Comparison of ENCODE assay signal across 1 cellular context in genomic region chr1:161612322-161613141, GRCh38.
TF ChIP-seq lines count a peak whose summit lies in the region.
"Not testable (repeated sequence)": the region's sequence is repeated elsewhere in the genome, so short reads cannot be mapped to it uniquely, and the experiment has no call there.

No MANE protein-coding gene starts in this region.

TF ChIP-seq in K562, 482 proteins besides CTCF, POLR2A, EP300 and RAD21 (continued from another document and continues in another):
- TF ChIP-seq NBN (IDR thresholded peaks at IDR 0.05; ENCODE audit: low read depth) (peak; percentile 92), ZNF407 (IDR thresholded peaks at IDR 0.05; ENCODE audit: low read depth) (peak; percentile 66; the same call in 1 of the 2 replicates), SMARCA5 (IDR thresholded peaks at IDR 0.05) (0 out of 2 replicates have a peak, but pooled peaks have one; percentile 20), ZBTB5 (IDR thresholded peaks at IDR 0.05) (0 out of 2 replicates have a peak, but pooled peaks have one; percentile 61), RAD51 (IDR thresholded peaks at IDR 0.05; ENCODE audit: borderline replicate concordance, low read depth) (0 out of 2 replicates have a peak, but pooled peaks have one; percentile 13), ZNF764 (CRISPR knock-in tag; IDR thresholded peaks at IDR 0.05; ENCODE audit: low read depth) (peak; percentile 60; the same call in 1 of the 2 replicates), ADNP (tag; IDR thresholded peaks at IDR 0.05) (peak; percentile 88), TAF7 (tag; IDR thresholded peaks at IDR 0.05) (peak; percentile 47; the same call in 1 of the 2 replicates), GABPA (tag; conservative IDR thresholded peaks at IDR 0.05; ENCODE audit: low read depth) (peak; percentile 54; the same call in 1 of the 2 replicates), ZNF263 (CRISPR knock-in tag; IDR thresholded peaks at IDR 0.05; ENCODE audit: borderline replicate concordance) (peak; percentile 33; the same call in 1 of the 2 replicates), SUPT5H (IDR thresholded peaks at IDR 0.05) (peak; percentile 46), TBL1XR1 (IDR thresholded peaks at IDR 0.05; ENCODE audit: low read length in 2 of 2) (peak; percentile 62 to 90; a peak in 3 of 4 replicates), AFF1 (IDR thresholded peaks at IDR 0.05; ENCODE audit: low read depth in 1 of 2, partially characterized antibody in 2 of 2) (peak; percentile 78 to 90), MIER1 (IDR thresholded peaks at IDR 0.05; ENCODE audit: low read depth) (0 out of 2 replicates have a peak, but pooled peaks have one; percentile 41), SMARCC2 (IDR thresholded peaks at IDR 0.05; ENCODE audit: low read depth) (0 out of 2 replicates have a peak, but pooled peaks have one; percentile 34), ZFX (CRISPR knock-in tag; IDR thresholded peaks at IDR 0.05) (peak; percentile 39; the same call in 1 of the 2 replicates), ID3 (tag; IDR thresholded peaks at IDR 0.05) (0 out of 2 replicates have a peak, but pooled peaks have one; percentile 52), ZSCAN29 (IDR thresholded peaks at IDR 0.05) (peak; percentile 85), TOE1 (IDR thresholded peaks at IDR 0.05; ENCODE audit: borderline replicate concordance) (peak; percentile 62; the same call in 1 of the 2 replicates), NFIC (IDR thresholded peaks at IDR 0.05) (peak; percentile 73), CREB3 (tag; conservative IDR thresholded peaks at IDR 0.05; ENCODE audit: low read depth) (0 out of 2 replicates have a peak, but pooled peaks have one; percentile 46), HDAC6 (IDR thresholded peaks at IDR 0.05; ENCODE audit: low read depth, low read length) (peak; percentile 28; the same call in 1 of the 2 replicates), CTBP1 (IDR thresholded peaks at IDR 0.05; ENCODE audit: borderline replicate concordance) (0 out of 2 replicates have a peak, but pooled peaks have one; percentile 57), ARID3A (IDR thresholded peaks at IDR 0.05; ENCODE audit: borderline replicate concordance, low read depth, low read length) (peak; percentile 47; the same call in 1 of the 2 replicates), HDAC1 (IDR thresholded peaks at IDR 0.05) (peak in 1 of 2 experiments; percentile 93; a peak in 1 of 4 replicates)
- TF ChIP-seq ID3 (CRISPR knock-in tag; IDR thresholded peaks at IDR 0.05); TOE1 (CRISPR knock-in tag; IDR thresholded peaks at IDR 0.05; ENCODE audit: borderline replicate concordance, low read depth): not testable (repeated sequence)
